Comparison of ENCODE assay signal across 28 cellular contexts in genomic region chrX:78456909-78457308, GRCh38.
"Had no signal": no experiment of that assay in that cellular context is flagged by ENCODE, and none has a peak within 500 bp of the region (broad histone marks: within the 10 kb centered on the region; RNA-seq: fewer than 3 reads in every experiment).

No MANE protein-coding gene starts in this region.

- H3K27ac ChIP-seq: ascending aorta, brain microvascular endothelial cell, coronary artery, dorsolateral prefrontal cortex, heart left ventricle had no signal

- H3K4me3 ChIP-seq: ascending aorta, coronary artery, dorsolateral prefrontal cortex, heart left ventricle had no signal

- H3K9me3 ChIP-seq: ascending aorta had no signal

- H3K36me3 ChIP-seq: ascending aorta, brain microvascular endothelial cell, heart left ventricle had no signal

- H3K4me1 ChIP-seq: ascending aorta, heart left ventricle had no signal

- FAIRE-seq: bronchial epithelial cell, frontal cortex had no signal

- H3K27me3 ChIP-seq: ascending aorta, brain microvascular endothelial cell, heart left ventricle had no signal

- DNase-seq: activated CD4-positive, alpha-beta memory T cell treated with anti-CD3 and anti-CD28 coated beads for 36 hours; activated CD4-positive, alpha-beta T cell treated with anti-CD3 and anti-CD28 coated beads for 36 hours; activated CD4-positive, alpha-beta T cell treated with anti-CD3 and anti-CD28 coated beads, Interleukin-2, amount 10 ng/mL, durations not matched to agents 24 days and 14 days; activated CD4-positive, CD25-positive, alpha-beta regulatory T cell; activated CD4-positive, CD25-positive, alpha-beta regulatory T cell treated with anti-CD3 and anti-CD28 coated beads, Interleukin-2, amount 50 U/mL, for 72 hours; activated CD8-positive, alpha-beta memory T cell treated with anti-CD3 and anti-CD28 coated beads, Interleukin-2, amount 10 ng/mL, durations not matched to agents 7 days and 5 days; activated CD8-positive, alpha-beta memory T cell treated with anti-CD3 and anti-CD28 coated beads, Interleukin-2, amount 50 U/mL, for 4 hours; activated CD8-positive, alpha-beta T cell treated with anti-CD3 and anti-CD28 coated beads, Interleukin-2, amount 10 ng/mL, durations not matched to agents 7 days and 5 days; activated effector memory CD4-positive, alpha-beta T cell treated with anti-CD3 and anti-CD28 coated beads, Interleukin-2, amount 50 U/mL, for 16 hours; activated naive CD4-positive, alpha-beta T cell; activated naive CD4-positive, alpha-beta T cell treated with anti-CD3 and anti-CD28 coated beads, Interleukin-2, amount 10 ng/mL, durations not matched to agents 7 days and 5 days; activated naive CD8-positive, alpha-beta T cell treated with anti-CD3 and anti-CD28 coated beads, Interleukin-2, amount 10 ng/mL, durations not matched to agents 7 days and 5 days; activated T-cell treated with anti-CD3 and anti-CD28 coated beads, Interleukin-2, amount 50 U/mL, for 1 hour; activated T-cell treated with anti-CD3 and anti-CD28 coated beads, Interleukin-2, amount 50 U/mL, for 48 hours; brain microvascular endothelial cell; dorsolateral prefrontal cortex; effector memory CD4-positive, alpha-beta T cell; endodermal cell; foreskin fibroblast; glutamatergic neuron; heart left ventricle; hypothalamus had no signal

- ATAC-seq: activated CD4-positive, alpha-beta T cell treated with anti-CD3 and anti-CD28 coated beads for 36 hours; activated CD8-positive, alpha-beta memory T cell treated with anti-CD3 and anti-CD28 coated beads, Interleukin-2, amount 10 ng/mL, durations not matched to agents 7 days and 5 days; activated CD8-positive, alpha-beta T cell treated with anti-CD3 and anti-CD28 coated beads, Interleukin-2, amount 10 ng/mL, durations not matched to agents 7 days and 5 days; activated naive CD4-positive, alpha-beta T cell treated with anti-CD3 and anti-CD28 coated beads, Interleukin-2, amount 50 U/mL, for 72 hours; esophagus mucosa; heart left ventricle had no signal
